Comparison of ENCODE assay signal across 8 cellular contexts in the genomic region with DNA sequence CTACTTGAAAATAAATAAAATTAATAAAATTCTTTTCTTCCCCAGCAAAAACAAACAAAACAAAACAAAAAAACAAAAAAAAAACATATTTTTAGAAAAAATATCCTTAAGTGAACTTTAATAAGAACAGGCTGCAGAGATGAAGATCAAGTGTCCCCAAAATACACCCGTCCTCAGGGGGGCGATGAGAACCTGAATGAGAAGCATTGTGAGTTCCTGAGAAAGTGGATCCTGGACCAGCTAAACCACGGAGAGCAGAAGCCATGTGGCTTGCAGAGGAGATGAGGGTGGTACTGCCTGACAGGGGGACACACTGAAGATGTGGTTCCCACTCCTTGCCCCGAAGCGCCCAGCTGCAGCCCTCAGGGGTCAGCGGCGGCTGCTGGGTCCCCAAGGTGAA.
DNase-seq lines count a peak whose midpoint lies in the region; ATAC-seq and TF ChIP-seq lines count a peak whose summit lies in the region.

No MANE protein-coding gene starts in this region.

- no peak for TF ChIP-seq EP300 in tibial nerve (IDR thresholded peaks at IDR 0.05)

- H3K36me3 ChIP-seq in heart left ventricle, result peaks cover 0 to 39% (median 34%) of the 10 kb centered on the region in 9 donors
- H3K36me3 ChIP-seq in tibial nerve, result peaks cover 0 to 44% (median 10%) of the 10 kb centered on the region in 3 donors

- H3K4me1 ChIP-seq in heart left ventricle, result peaks cover 4 to 56% (median 32%) of the 10 kb centered on the region in 12 donors
- peaks cover 0 to 35% (median 22%) of the 10 kb centered on the region in 4 donors for H3K4me1 ChIP-seq in tibial nerve

- H3K9me3 ChIP-seq in heart left ventricle (no peaks in the 10 kb centered on the region), tibial nerve (no peaks in the 10 kb centered on the region)

- intact Hi-C loops in heart left ventricle (cut with DNase I), result loop anchor here in 4 of 10 donors (5.0 to 10.0 kb wide), 4 partner anchors 38 to 88 kb away; partner anchors contain the start of gene ITPKB (in 3 of the 4)
- intact Hi-C loops in Right ventricle myocardium inferior (cut with DNase I), result loop anchor here (5.0 kb wide), 1 partner anchor 33 kb away; no protein-coding TSS in a partner anchor
- intact Hi-C loops in dorsolateral prefrontal cortex (cut with DNase I), result no loop called here

- TF ChIP-seq POLR2A in heart left ventricle (IDR thresholded peaks at IDR 0.05), result no peak
- no peak for TF ChIP-seq POLR2A in tibial nerve (IDR thresholded peaks at IDR 0.05)

- 52 to 68% (median 60%) methylated on average over 7 of the region's 7 CpGs for WGBS in heart left ventricle, 4 donors
- WGBS in tibial nerve, 2 donors, result 60 to 67% methylated on average over 7 of the region's 7 CpGs

- TF ChIP-seq CTCF in heart left ventricle (IDR thresholded peaks at IDR 0.05), result peak in 10 of 12 donors; percentile 4 to 48 (median 26)
- TF ChIP-seq CTCF in dorsolateral prefrontal cortex (IDR thresholded peaks at IDR 0.05 in 54 of 56, conservative IDR thresholded peaks at IDR 0.05 in 2 of 56; ENCODE audit: low read depth in 1 of 56, partially characterized antibody in 56 of 56), result peak in 38 of 56 donors; percentile 6 to 61 (median 32)
- TF ChIP-seq CTCF in tibial nerve (IDR thresholded peaks at IDR 0.05), result peak in 2 of 5 experiments; percentile 28 to 39

- peak in 1 of 4 donors; percentile 21 for ATAC-seq in heart left ventricle
- ATAC-seq in Right ventricle myocardium inferior, result no peak
- ATAC-seq in HG03280 (IDR thresholded peaks at IDR 0.05; ENCODE audit: unreplicated experiment), result no peak

- no peaks in the 10 kb centered on the region for H3K27me3 ChIP-seq in heart left ventricle
- no peaks in the 10 kb centered on the region for H3K27me3 ChIP-seq in dorsolateral prefrontal cortex
- H3K27me3 ChIP-seq in tibial nerve, result no peaks in the 10 kb centered on the region

- no peak overlapping the region for H3K4me3 ChIP-seq in heart left ventricle
- peak overlapping the region in 1 of 59 donors; percentile 1 for H3K4me3 ChIP-seq in dorsolateral prefrontal cortex
- H3K4me3 ChIP-seq in tibial nerve, result no peak overlapping the region

- DNase-seq in heart left ventricle (peak in 2 of 5 donors; percentile 40 to 41), Right ventricle myocardium inferior (ENCODE audit: missing footprints) (no peak), NCI-H1694 (lab: John Stamatoyannopoulos, UW) (peak; percentile 60), dorsolateral prefrontal cortex (peak in 1 of 10 donors; percentile 62), tibial nerve (ENCODE audit: low spot score in 2 of 2) (peak in 1 of 2 donors; percentile 64), epidermal melanocyte (ENCODE audit: insufficient read length, low spot score) (no peak), SW 1271 (lab: John Stamatoyannopoulos, UW) (no peak)

- H3K27ac ChIP-seq in heart left ventricle (peak overlapping the region in 5 of 12 donors; percentile 12 to 52 (median 38)), dorsolateral prefrontal cortex (peak overlapping the region in 9 of 59 donors; percentile 18 to 79 (median 55)), tibial nerve (peak overlapping the region in 3 of 4 donors; percentile 40 to 45 (median 40))
